ENCODE assay signal across 8 cellular contexts in the genomic region with DNA sequence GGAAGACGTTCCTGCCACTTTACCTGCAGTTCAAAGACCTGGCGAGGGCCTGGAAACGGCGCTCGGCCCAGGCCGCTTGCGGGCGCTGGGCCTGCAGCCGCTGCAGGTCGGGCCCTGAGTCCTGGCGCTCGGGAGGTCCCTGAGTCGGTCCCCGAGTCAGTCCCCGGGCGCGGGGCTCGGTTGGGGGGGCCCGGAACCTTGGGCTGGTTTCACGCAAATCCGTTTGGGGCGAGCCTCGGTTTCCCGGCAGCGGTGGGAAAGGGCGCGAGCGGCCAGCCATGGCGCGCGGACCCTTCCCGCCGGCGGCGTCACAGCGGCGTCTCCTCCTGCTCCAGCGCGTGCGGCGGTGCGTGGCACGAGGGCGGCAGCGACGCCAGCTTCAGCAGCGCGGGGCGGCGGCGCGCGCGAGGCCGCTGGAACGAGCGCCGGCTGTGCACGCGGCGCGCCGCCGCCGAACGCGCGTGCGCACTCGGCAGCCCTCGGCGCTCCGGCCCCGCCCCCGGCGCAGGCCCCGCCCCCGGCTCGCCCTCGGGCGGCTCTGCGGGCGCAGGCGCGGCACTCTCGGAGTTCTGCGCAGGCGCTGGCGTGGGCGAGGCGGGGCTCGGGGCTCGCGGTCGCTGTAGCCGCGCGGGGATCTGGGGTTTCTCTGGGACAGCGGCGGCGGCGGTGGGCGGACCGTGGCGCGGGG. TPM values are rescaled to one million over a fixed set of nuclear protein-coding genes. Genes with fewer than 3 reads are reported as not detected.
DNase-seq lines count a peak whose midpoint lies in the region; ATAC-seq, FAIRE-seq and TF ChIP-seq lines count a peak whose summit lies in the region.

No MANE protein-coding gene starts in this region.

- TF ChIP-seq EP300 in gastroesophageal sphincter (IDR thresholded peaks at IDR 0.05) = no peak

- H3K4me1 ChIP-seq in ES-I3 (ENCODE audit: insufficient read depth, low read length) = no peaks in the 10 kb centered on the region
- H3K4me1 ChIP-seq in Loucy (ENCODE audit: insufficient read depth, low read length, poor library complexity, severe bottlenecking) = peaks cover 20% of the 10 kb centered on the region
- H3K4me1 ChIP-seq in SJSA1 (replicated peaks) = peaks cover 19% of the 10 kb centered on the region
- peaks cover 0 to 36% (median 18%) of the 10 kb centered on the region in 3 donors for H3K4me1 ChIP-seq in gastroesophageal sphincter

- H3K36me3 ChIP-seq in ES-I3 (ENCODE audit: insufficient read depth, low read length) (no peaks in the 10 kb centered on the region), Loucy (ENCODE audit: insufficient read depth, low read length) (no peaks in the 10 kb centered on the region), SJSA1 (peaks cover 30% of the 10 kb centered on the region), gastroesophageal sphincter (peaks cover 0 to 26% of the 10 kb centered on the region in 2 donors)

- TF ChIP-seq POLR2A in H54 (IDR thresholded peaks at IDR 0.05; ENCODE audit: low read depth, low read length) = peak; percentile 83
- peak; percentile 46 for TF ChIP-seq POLR2A in gastroesophageal sphincter (IDR thresholded peaks at IDR 0.05)

- no peak for FAIRE-seq in H54 (lab: Jason Lieb, UNC)

- TF ChIP-seq CTCF in Loucy (conservative IDR thresholded peaks at IDR 0.05; ENCODE audit: low read length) = no peak
- peak in 1 of 4 experiments; percentile 4 for TF ChIP-seq CTCF in gastroesophageal sphincter (IDR thresholded peaks at IDR 0.05)

- peak overlapping the region; percentile 97 for H3K4me2 ChIP-seq in Loucy (ENCODE audit: low read depth, low read length, poor library complexity, severe bottlenecking)

- peaks cover 13% of the 10 kb centered on the region for H4K20me1 ChIP-seq in Loucy (ENCODE audit: insufficient read depth, low read length, poor library complexity, severe bottlenecking)

- H3K9ac ChIP-seq in ES-I3 (ENCODE audit: low read depth, low read length) (peak overlapping the region; percentile 86), Loucy (ENCODE audit: low read depth, low read length, poor library complexity, severe bottlenecking) (peak overlapping the region; percentile 98)

- peak overlapping the region; percentile 87 for H2AFZ ChIP-seq in Loucy (ENCODE audit: low read length)

- no peaks in the 10 kb centered on the region for H3F3A ChIP-seq in Loucy (ENCODE audit: low read depth)

- H3K9me3 ChIP-seq in ES-I3 (ENCODE audit: control insufficient read depth, insufficient read depth, low read length) (no peaks in the 10 kb centered on the region), Loucy (ENCODE audit: insufficient read depth, low read depth, low read length) (no peaks in the 10 kb centered on the region), SJSA1 (replicated peaks) (peaks cover 3% of the 10 kb centered on the region; the same call in 1 of the 2 replicates), gastroesophageal sphincter (no peaks in the 10 kb centered on the region)

- peak; percentile 99 for DNase-seq in H54 (ENCODE audit: insufficient read length, low spot score)
- peak; percentile 72 to 76 for DNase-seq in SJSA1 (ENCODE audit: low read depth in 1 of 2, low spot score in 2 of 2)
- peak; percentile 91 for DNase-seq in activated naive CD4-positive, alpha-beta T cell treated with Interleukin-2 at 50 U/mL for 16 hours
- peak in 54 of 56 donors; percentile 47 to 93 (median 76) for DNase-seq in nucleus accumbens (lab: John Stamatoyannopoulos, UW)
- DNase-seq in substantia nigra (lab: John Stamatoyannopoulos, UW) = peak in 48 of 49 donors; percentile 11 to 91 (median 76)

- ATAC-seq in gastroesophageal sphincter = peak; percentile 91

- peaks cover 6% of the 10 kb centered on the region for H3K27me3 ChIP-seq in Loucy (ENCODE audit: insufficient read depth, low read length, poor library complexity, severe bottlenecking)
- peaks cover 37% of the 10 kb centered on the region for H3K27me3 ChIP-seq in SJSA1 (replicated peaks)
- peaks cover 31% of the 10 kb centered on the region for H3K27me3 ChIP-seq in gastroesophageal sphincter

- peak overlapping the region; percentile 96 for H3K4me3 ChIP-seq in Loucy (ENCODE audit: low read length, poor library complexity, severe bottlenecking)
- H3K4me3 ChIP-seq in SJSA1 = peak overlapping the region; percentile 90
- H3K4me3 ChIP-seq in gastroesophageal sphincter = peak overlapping the region; percentile 58 to 97

- no peaks in the 10 kb centered on the region for H3K9me2 ChIP-seq in Loucy (replicated peaks; ENCODE audit: low read depth, low read length)

- WGBS in gastroesophageal sphincter (ENCODE audit: low coverage in 1 of 2), 2 donors = no CpG with 5 or more reads among the region's 106 CpGs

- peak overlapping the region; percentile 70 for H3K27ac ChIP-seq in SJSA1
- H3K27ac ChIP-seq in gastroesophageal sphincter = peak overlapping the region; percentile 2 to 84 (median 82)
- peak overlapping the region; percentile 76 for H3K27ac ChIP-seq in substantia nigra (ENCODE audit: low read depth, low read length, poor library complexity, severe bottlenecking)

- H3K79me2 ChIP-seq in Loucy (ENCODE audit: insufficient read depth, low read length) = peaks cover 33% of the 10 kb centered on the region

RNA-seq across cellular contexts. Expression of gene EXOC3, which starts 29.8 kb away (rescaled TPM):
- total RNA-seq in SJSA1 (2014; rRNA removed; shearing (Covaris generic)) = 21.0 and 26.9 TPM in 2 replicates
- 10 to 100 TPM; 46.4 to 92.7 (median 60.3) TPM for total RNA-seq in gastroesophageal sphincter

RNA-seq across cellular contexts. Expression of gene SLC9A3, which starts 51.4 kb away (rescaled TPM):
- total RNA-seq in SJSA1 (2014; rRNA removed; shearing (Covaris generic)) = 3.1 and 3.7 TPM in 2 replicates
- total RNA-seq in gastroesophageal sphincter = 1 to 10 TPM; 2.6 to 3.9 (median 2.8) TPM

Comparison
In these comparisons a context has a peak if more than half of its experiments do, and no peak if none do; other contexts are left out.
1. Peak in every context shown above with its lines: DNase-seq, ATAC-seq, H3K4me3 ChIP-seq and H3K27ac ChIP-seq.